ENCODE assay signal across 12 cellular contexts in genomic region chr12:52009081-52009751, GRCh38. TPM values are rescaled to one million over a fixed set of nuclear protein-coding genes. Genes with fewer than 3 reads are reported as not detected.
A peak's percentile ranks its signal among the peaks of the same experiment; 100 is the strongest.
DNase-seq lines count a peak whose midpoint lies in the region; ATAC-seq, FAIRE-seq and TF ChIP-seq lines count a peak whose summit lies in the region.
"Had no signal": no experiment of that assay in that cellular context is flagged by ENCODE, and none has a peak within 500 bp of the region (broad histone marks: within the 10 kb centered on the region; RNA-seq: fewer than 3 reads in every experiment).

No MANE protein-coding gene starts in this region.

- DNase-seq in GM10266 (ENCODE audit: extremely low spot score), result peak; percentile 35
- peak in 1 of 2 donors; percentile 19 for DNase-seq in cardiac fibroblast (ENCODE audit: low read depth in 2 of 2)
- peak in 1 of 3 donors; percentile 52 for DNase-seq in right lobe of liver
- DNase-seq in stimulated activated effector memory CD8-positive, alpha-beta T cell treated with anti-CD3 and anti-CD28 coated beads, Interleukin-12 subunit alpha, Interleukin-12 subunit beta, amount 100 ng/mL, for 72 hours (ENCODE audit: low spot score in 2 of 2), result no peak
- no peak for DNase-seq in GM19239 (ENCODE audit: insufficient read length, low spot score)
- no peak for DNase-seq in HTR-8/SVneo (ENCODE audit: insufficient read length, low spot score)
- DNase-seq in cortex of kidney (lab: John Stamatoyannopoulos, UW), result no peak
- DNase-seq: NCI-H82 had no signal

- no peaks in the 10 kb centered on the region for H3K36me3 ChIP-seq in right lobe of liver

- peak overlapping the region; percentile 83 for H3K27ac Mint-ChIP-seq in stimulated activated effector memory CD8-positive, alpha-beta T cell treated with anti-CD3 and anti-CD28 coated beads, Interleukin-12 subunit alpha, Interleukin-12 subunit beta, amount 100 ng/mL, for 72 hours
- H3K27ac Mint-ChIP-seq: T-helper 1 cell treated with Interleukin-12 subunit alpha and Interleukin-12 subunit beta and Interleukin-4 antibody, amounts not matched to agents 30 μg/mL and 1 μg/mL, for 36 hours had no signal

- no peaks in the 10 kb centered on the region for H3K27me3 ChIP-seq in right lobe of liver

- intact Hi-C loops in right lobe of liver (cut with DNase I), result loop anchor here in 1 of 2 donors (5.0 kb wide), 1 partner anchor 113 kb away; no protein-coding TSS in a partner anchor

- WGBS in right lobe of liver (ENCODE audit: insufficient coverage, low coverage, low lambda C conversion rate, missing lambda C conversion rate), result 67% methylated on average over 1 of the region's 10 CpGs

- peak overlapping the region in 2 of 3 donors; percentile 24 to 54 for H3K27ac ChIP-seq in right lobe of liver

- H3K9me3 ChIP-seq in right lobe of liver, result no peaks in the 10 kb centered on the region

- TF ChIP-seq CTCF in GM10266 (IDR thresholded peaks at IDR 0.05; ENCODE audit: control insufficient read depth, insufficient read depth, low read depth, missing control alignments) (no peak), cardiac fibroblast (IDR thresholded peaks at IDR 0.05; ENCODE audit: low read depth, low read length) (no peak), right lobe of liver (IDR thresholded peaks at IDR 0.05) (no peak)

- no peak for FAIRE-seq in GM19239 (lab: Jason Lieb, UNC)
- no peak for FAIRE-seq in HTR-8/SVneo (lab: Jason Lieb, UNC)
- FAIRE-seq: D721Med, islet of Langerhans had no signal

- peaks cover 0 to 9% (median 0%) of the 10 kb centered on the region in 4 donors for H3K4me1 ChIP-seq in right lobe of liver

- no peak overlapping the region for H3K4me3 Mint-ChIP-seq in stimulated activated effector memory CD8-positive, alpha-beta T cell treated with anti-CD3 and anti-CD28 coated beads, Interleukin-12 subunit alpha, Interleukin-12 subunit beta, amount 100 ng/mL, for 72 hours
- H3K4me3 Mint-ChIP-seq: T-helper 1 cell treated with Interleukin-12 subunit alpha and Interleukin-12 subunit beta and Interleukin-4 antibody, amounts not matched to agents 30 μg/mL and 1 μg/mL, for 36 hours had no signal

- H3K4me3 ChIP-seq in cardiac fibroblast (replicated peaks in 1 of 2; ENCODE audit: low read depth in 2 of 2, low read length in 2 of 2), result peak overlapping the region; percentile 2 to 23
- no peak overlapping the region for H3K4me3 ChIP-seq in right lobe of liver

- H3K36me3 Mint-ChIP-seq in stimulated activated effector memory CD8-positive, alpha-beta T cell treated with anti-CD3 and anti-CD28 coated beads, Interleukin-12 subunit alpha, Interleukin-12 subunit beta, amount 100 ng/mL, for 72 hours, result peaks cover 34% of the 10 kb centered on the region

- ATAC-seq in right lobe of liver (no peak), GM19035 (IDR thresholded peaks at IDR 0.05; ENCODE audit: unreplicated experiment) (no peak)
- no peak for ATAC-seq in stimulated activated effector memory CD8-positive, alpha-beta T cell treated with anti-CD3 and anti-CD28 coated beads, Interleukin-12 subunit alpha, Interleukin-12 subunit beta, amount 100 ng/mL, for 72 hours

- no peak for TF ChIP-seq POLR2A in right lobe of liver (IDR thresholded peaks at IDR 0.05)

- H3K9me3 Mint-ChIP-seq in stimulated activated effector memory CD8-positive, alpha-beta T cell treated with anti-CD3 and anti-CD28 coated beads, Interleukin-12 subunit alpha, Interleukin-12 subunit beta, amount 100 ng/mL, for 72 hours, result no peaks in the 10 kb centered on the region
- H3K9me3 Mint-ChIP-seq: T-helper 1 cell treated with Interleukin-12 subunit alpha and Interleukin-12 subunit beta and Interleukin-4 antibody, amounts not matched to agents 30 μg/mL and 1 μg/mL, for 36 hours had no signal

- H3K4me1 Mint-ChIP-seq in stimulated activated effector memory CD8-positive, alpha-beta T cell treated with anti-CD3 and anti-CD28 coated beads, Interleukin-12 subunit alpha, Interleukin-12 subunit beta, amount 100 ng/mL, for 72 hours, result peaks cover 32% of the 10 kb centered on the region

RNA-seq across cellular contexts. Expression of gene TAMALIN, which starts 2.5 kb away (rescaled TPM):
- total RNA-seq in right lobe of liver, result 1 to 10 TPM; 2.9 to 6.5 (median 3.9) TPM

RNA-seq across cellular contexts. Expression of gene NR4A1, which starts 42.0 kb away (rescaled TPM):
- 1 to 10 TPM; 5.0 to 8.8 (median 7.7) TPM for total RNA-seq in right lobe of liver

RNA-seq across cellular contexts. Expression of gene ACVR1B, which starts 57.7 kb away (rescaled TPM):
- 10 to 100 TPM; 14.1 to 28.0 (median 25.0) TPM for total RNA-seq in right lobe of liver

Comparison
In these comparisons a context has a peak if more than half of its experiments do, and no peak if none do; other contexts are left out.
1. H3K4me3 ChIP-seq: peak in cardiac fibroblast (2 of 2); none in right lobe of liver (0 of 3).